6 cellular contexts compared by ENCODE assay signal in genomic region chrX:2762671-2763070, GRCh38. TPM values are rescaled to one million over a fixed set of nuclear protein-coding genes. Genes with fewer than 3 reads are reported as not detected.
"Had no signal": no experiment of that assay in that cellular context is flagged by ENCODE, and none has a peak within 500 bp of the region (broad histone marks: within the 10 kb centered on the region; RNA-seq: fewer than 3 reads in every experiment).

No MANE protein-coding gene starts in this region.

RNA-seq across cellular contexts. Expression of gene XG, which starts 10.8 kb away (rescaled TPM):
- total RNA-seq: activated B cell treated with CpG ODN at 0.5 μM for 24 hours; activated CD8-positive, alpha-beta T cell treated with anti-CD3 and anti-CD28 coated beads for 36 hours; activated T-cell treated with anti-CD3 and anti-CD28 coated beads, Interleukin-2, amount 50 U/mL, for 4 hours; cerebellum; epithelial cell of proximal tubule; frontal cortex had no signal
